Comparison of ENCODE assay signal across 19 cellular contexts in the genomic region with DNA sequence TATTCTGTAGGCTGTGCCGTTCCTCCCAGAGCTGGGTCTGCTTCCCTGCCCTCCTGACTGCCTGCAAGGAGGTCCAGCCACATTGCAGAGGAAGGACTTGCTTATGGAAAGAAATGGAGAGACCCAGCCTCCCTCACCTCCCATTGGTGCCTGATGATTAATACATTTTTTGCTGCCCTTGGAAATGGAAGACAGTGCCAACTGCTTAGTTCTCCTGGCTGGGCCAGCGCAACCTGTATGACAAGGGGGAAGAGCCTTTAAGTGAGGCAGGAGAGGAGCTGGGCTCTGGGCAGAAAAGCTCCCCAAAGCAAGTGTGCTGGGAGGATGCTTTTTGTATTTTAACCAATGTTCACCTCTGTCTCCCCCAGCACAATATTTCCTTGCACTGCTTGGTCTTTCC.
"Had no signal": no experiment of that assay in that cellular context is flagged by ENCODE, and none has a peak within 500 bp of the region (broad histone marks: within the 10 kb centered on the region; RNA-seq: fewer than 3 reads in every experiment).

No MANE protein-coding gene starts in this region.

- H3K9me3 ChIP-seq: neutrophil, ovary, psoas muscle, upper lobe of right lung had no signal

- H3K36me3 ChIP-seq: left ventricle myocardium inferior, neutrophil, ovary, right atrium auricular region, spleen, upper lobe of right lung had no signal

- H3K27ac ChIP-seq: hepatocyte, left ventricle myocardium inferior, neutrophil, ovary, psoas muscle, right atrium auricular region, spleen, upper lobe of right lung had no signal

- H3K4me3 ChIP-seq: hepatocyte, left ventricle myocardium inferior, ovary, psoas muscle, right atrium auricular region, spleen, upper lobe of right lung had no signal

- DNase-seq: activated CD4-positive, alpha-beta memory T cell treated with anti-CD3 and anti-CD28 coated beads for 36 hours; activated CD4-positive, alpha-beta T cell treated with anti-CD3 and anti-CD28 coated beads for 48 hours; activated naive CD4-positive, alpha-beta T cell treated with anti-CD3 and anti-CD28 coated beads, Interleukin-2, amount 10 ng/mL, durations not matched to agents 7 days and 5 days; activated T-cell treated with anti-CD3 and anti-CD28 coated beads, Interleukin-2, amount 50 U/mL, for 48 hours; amygdala; erythroblast; foreskin melanocyte; immature natural killer cell; left ventricle myocardium inferior; ovary; psoas muscle; spleen; stimulated activated CD4-positive, alpha-beta T cell treated with anti-CD3 and anti-CD28 coated beads, Interleukin-4, amount 100 ng/mL, for 24 hours; stimulated activated naive CD4-positive, alpha-beta T cell treated with Interleukin-2 at 50 U/mL for 16 hours; T-helper 17 cell; upper lobe of right lung had no signal

- H3K27me3 ChIP-seq: hepatocyte, neutrophil, ovary, right atrium auricular region, upper lobe of right lung had no signal

- H3K4me1 ChIP-seq: left ventricle myocardium inferior, psoas muscle, right atrium auricular region, spleen, upper lobe of right lung had no signal

- ATAC-seq: psoas muscle, T-helper 17 cell, upper lobe of right lung had no signal
